37 cellular contexts compared by ENCODE assay signal in the genomic region with DNA sequence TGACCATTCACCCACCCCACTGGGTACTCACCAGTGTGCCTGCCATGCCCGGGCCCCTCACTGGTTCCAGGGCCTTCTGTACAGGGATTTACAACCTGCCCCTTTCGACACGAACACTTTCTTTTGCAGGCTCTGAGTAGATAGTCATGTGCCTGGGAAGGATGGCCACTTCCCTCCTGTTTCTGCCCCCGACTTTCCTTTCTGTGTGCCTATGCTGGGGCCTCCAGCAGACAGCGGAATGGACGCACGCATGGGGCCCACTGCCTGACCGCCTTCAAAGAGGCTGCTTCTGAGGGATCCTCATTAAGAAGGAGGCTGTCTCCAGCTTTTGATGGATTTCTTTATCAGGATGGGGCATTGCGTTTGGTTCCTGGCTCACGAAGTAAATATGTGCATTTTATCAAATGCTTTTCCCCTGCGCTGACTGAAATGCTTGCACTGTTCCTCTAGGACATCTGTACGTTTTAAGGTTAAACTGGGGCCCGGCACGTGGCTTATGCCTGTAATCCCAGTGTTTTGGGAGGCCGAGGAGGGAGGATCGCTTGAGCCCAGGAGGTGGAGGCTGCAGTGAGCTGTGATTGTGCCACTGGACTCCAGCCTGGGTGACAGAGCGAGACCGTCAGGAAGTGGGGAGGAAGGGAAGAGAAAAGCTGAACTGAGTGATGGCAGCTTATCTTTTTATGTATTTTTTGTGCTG. TPM values are rescaled to one million over a fixed set of nuclear protein-coding genes. Genes with fewer than 3 reads are reported as not detected.
"Had no signal": no experiment of that assay in that cellular context is flagged by ENCODE, and none has a peak within 500 bp of the region (broad histone marks: within the 10 kb centered on the region; RNA-seq: fewer than 3 reads in every experiment).

No MANE protein-coding gene starts in this region.

- H3K9me3 Mint-ChIP-seq: activated CD8-positive, alpha-beta T cell treated with anti-CD3 and anti-CD28 coated beads for 36 hours; activated T-cell treated with anti-CD3 and anti-CD28 coated beads, Interleukin-2, amount 50 U/mL, for 72 hours; activated T-helper 17 cell treated with anti-CD3 and anti-CD28 coated beads, Interleukin-2, amount 50 U/mL, for 72 hours; T-helper 2 cell treated with Interferon-gamma antibody and Interleukin-4, amounts not matched to agents 5 μg/mL and 100 μg/mL, for 36 hours had no signal

- H3K4me3 ChIP-seq: body of pancreas, breast epithelium, Peyer's patch, SJCRH30, SK-N-MC had no signal

- H3K4me1 Mint-ChIP-seq: activated CD4-positive, alpha-beta T cell treated with anti-CD3 and anti-CD28 coated beads, Interleukin-2, amount 10 ng/mL, durations not matched to agents 24 days and 14 days; activated naive CD4-positive, alpha-beta T cell treated with anti-CD3 and anti-CD28 coated beads, Interleukin-2, amount 10 ng/mL, durations not matched to agents 7 days and 5 days; activated T-helper 17 cell treated with anti-CD3 and anti-CD28 coated beads, Interleukin-2, amount 50 U/mL, for 72 hours had no signal

- H3K27ac Mint-ChIP-seq: activated CD4-positive, alpha-beta T cell treated with anti-CD3 and anti-CD28 coated beads, Interleukin-2, amount 10 ng/mL, durations not matched to agents 24 days and 14 days; activated CD8-positive, alpha-beta T cell treated with anti-CD3 and anti-CD28 coated beads for 36 hours; activated naive CD4-positive, alpha-beta T cell treated with anti-CD3 and anti-CD28 coated beads, Interleukin-2, amount 10 ng/mL, durations not matched to agents 7 days and 5 days; activated naive CD8-positive, alpha-beta T cell; activated T-cell treated with anti-CD3 and anti-CD28 coated beads, Interleukin-2, amount 50 U/mL, for 72 hours; activated T-helper 17 cell treated with anti-CD3 and anti-CD28 coated beads, Interleukin-2, amount 50 U/mL, for 72 hours; T-helper 1 cell treated with Interleukin-12 subunit alpha and Interleukin-12 subunit beta and Interleukin-4 antibody, amounts not matched to agents 30 μg/mL and 1 μg/mL, for 36 hours; T-helper 2 cell treated with Interferon-gamma antibody and Interleukin-4, amounts not matched to agents 5 μg/mL and 100 μg/mL, for 36 hours had no signal

- DNase-seq: activated CD4-positive, alpha-beta T cell treated with anti-CD3 and anti-CD28 coated beads, Interleukin-2, amount 10 ng/mL, durations not matched to agents 24 days and 14 days; activated CD4-positive, alpha-beta T cell treated with anti-CD3 and anti-CD28 coated beads, Interleukin-2, amount 50 U/mL, for 4 hours; activated CD8-positive, alpha-beta T cell treated with anti-CD3 and anti-CD28 coated beads for 36 hours; activated gamma-delta T cell treated with Interleukin-2 at 50 U/mL for 16 hours; activated naive CD4-positive, alpha-beta T cell treated with anti-CD3 and anti-CD28 coated beads, Interleukin-2, amount 10 ng/mL, durations not matched to agents 7 days and 5 days; activated T-cell treated with anti-CD3 and anti-CD28 coated beads, Interleukin-2, amount 50 U/mL, for 1 hour; activated T-cell treated with anti-CD3 and anti-CD28 coated beads, Interleukin-2, amount 50 U/mL, for 72 hours; amygdala; body of pancreas; caudate nucleus; cerebellar nuclear complex; Karpas-422; KBM-7; NCI-H1048; NCI-H1105 treated with DMSO at 0.1 percent for 48 hours; NCI-H1436; NCI-H1694; NCI-H1930; NCI-H2081 treated with DMSO at 0.1 percent for 48 hours; NCI-H510A; NCI-H526; NCI-H748 treated with DMSO at 0.1 percent for 48 hours; NK-92 treated with Interleukin-12 subunit alpha and Interleukin-12 subunit beta, amount 100 ng/mL, for 24 hours; PC-3; SHP77; SJCRH30 had no signal

- H3K36me3 ChIP-seq: breast epithelium, Peyer's patch, SJCRH30 had no signal

- H3K9me3 ChIP-seq: breast epithelium, Peyer's patch, SJCRH30 had no signal

- H3K27me3 Mint-ChIP-seq: activated CD4-positive, alpha-beta T cell treated with anti-CD3 and anti-CD28 coated beads, Interleukin-2, amount 10 ng/mL, durations not matched to agents 24 days and 14 days had no signal

- H3K36me3 Mint-ChIP-seq: activated naive CD8-positive, alpha-beta T cell had no signal

- H3K27ac ChIP-seq: body of pancreas, breast epithelium, Peyer's patch, RWPE1, SJCRH30, SK-N-MC had no signal

- H3K4me3 Mint-ChIP-seq: activated CD4-positive, alpha-beta T cell treated with anti-CD3 and anti-CD28 coated beads, Interleukin-2, amount 10 ng/mL, durations not matched to agents 24 days and 14 days; activated CD8-positive, alpha-beta T cell treated with anti-CD3 and anti-CD28 coated beads for 36 hours; activated naive CD4-positive, alpha-beta T cell treated with anti-CD3 and anti-CD28 coated beads, Interleukin-2, amount 10 ng/mL, durations not matched to agents 7 days and 5 days; activated naive CD8-positive, alpha-beta T cell; activated T-cell treated with anti-CD3 and anti-CD28 coated beads, Interleukin-2, amount 50 U/mL, for 72 hours; activated T-helper 17 cell treated with anti-CD3 and anti-CD28 coated beads, Interleukin-2, amount 50 U/mL, for 72 hours; T-helper 1 cell treated with Interleukin-12 subunit alpha and Interleukin-12 subunit beta and Interleukin-4 antibody, amounts not matched to agents 30 μg/mL and 1 μg/mL, for 36 hours; T-helper 2 cell treated with Interferon-gamma antibody and Interleukin-4, amounts not matched to agents 5 μg/mL and 100 μg/mL, for 36 hours had no signal

- H3K27me3 ChIP-seq: Peyer's patch, SJCRH30 had no signal

- ATAC-seq: activated CD8-positive, alpha-beta T cell treated with anti-CD3 and anti-CD28 coated beads for 36 hours; activated T-cell treated with anti-CD3 and anti-CD28 coated beads, Interleukin-2, amount 50 U/mL, for 72 hours; activated T-helper 17 cell treated with anti-CD3 and anti-CD28 coated beads, Interleukin-2, amount 50 U/mL, for 72 hours; body of pancreas; PC-3 had no signal

- H3K4me1 ChIP-seq: body of pancreas, breast epithelium, Peyer's patch, SJCRH30 had no signal

RNA-seq across cellular contexts. Expression of a gene that starts 29.4 kb away (rescaled TPM):
- total RNA-seq: activated CD4-positive, alpha-beta T cell treated with anti-CD3 and anti-CD28 coated beads, Interleukin-2, amount 10 ng/mL, durations not matched to agents 24 days and 14 days; activated CD8-positive, alpha-beta memory T cell treated with anti-CD3 and anti-CD28 coated beads for 36 hours; activated CD8-positive, alpha-beta T cell treated with anti-CD3 and anti-CD28 coated beads for 36 hours; activated T-cell treated with anti-CD3 and anti-CD28 coated beads, Interleukin-2, amount 50 U/mL, for 72 hours; activated T-helper 17 cell treated with anti-CD3 and anti-CD28 coated beads, Interleukin-2, amount 50 U/mL, for 72 hours; astrocyte; breast epithelium; MCF 10A; PC-3; Peyer's patch; SJCRH30 had no signal
